ENCODE assay signal across 1 cellular context in the genomic region with DNA sequence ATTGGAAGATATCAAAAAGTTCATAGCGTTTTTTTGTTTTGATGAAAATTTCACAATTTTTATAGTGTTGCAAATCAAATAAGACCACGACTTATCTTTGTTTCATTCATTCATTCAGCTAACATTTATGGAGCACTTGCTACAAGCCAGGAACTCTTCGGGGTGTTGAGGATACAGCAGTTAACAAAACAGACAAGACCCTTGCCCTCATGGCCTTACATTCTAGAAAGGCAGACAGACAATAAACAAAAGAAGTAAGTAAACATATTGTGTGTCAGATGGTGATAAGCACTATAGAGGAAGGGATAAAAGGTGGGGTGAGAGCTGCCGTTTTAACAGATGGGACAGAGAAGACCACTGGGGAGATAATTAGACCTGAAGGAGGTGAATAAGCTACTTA.
TF ChIP-seq lines count a peak whose summit lies in the region.

No MANE protein-coding gene starts in this region.

TF ChIP-seq in HepG2, 621 proteins besides CTCF, POLR2A, EP300 and RAD21 (continued from another document and continues in another):
- TF ChIP-seq, protein P1, sequence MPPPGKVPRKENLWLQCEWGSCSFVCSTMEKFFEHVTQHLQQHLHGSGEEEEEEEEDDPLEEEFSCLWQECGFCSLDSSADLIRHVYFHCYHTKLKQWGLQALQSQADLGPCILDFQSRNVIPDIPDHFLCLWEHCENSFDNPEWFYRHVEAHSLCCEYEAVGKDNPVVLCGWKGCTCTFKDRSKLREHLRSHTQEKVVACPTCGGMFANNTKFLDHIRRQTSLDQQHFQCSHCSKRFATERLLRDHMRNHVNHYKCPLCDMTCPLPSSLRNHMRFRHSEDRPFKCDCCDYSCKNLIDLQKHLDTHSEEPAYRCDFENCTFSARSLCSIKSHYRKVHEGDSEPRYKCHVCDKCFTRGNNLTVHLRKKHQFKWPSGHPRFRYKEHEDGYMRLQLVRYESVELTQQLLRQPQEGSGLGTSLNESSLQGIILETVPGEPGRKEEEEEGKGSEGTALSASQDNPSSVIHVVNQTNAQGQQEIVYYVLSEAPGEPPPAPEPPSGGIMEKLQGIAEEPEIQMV (CRISPR knock-in tag; IDR thresholded peaks at IDR 0.05; ENCODE audit: low read depth): no peak
- TF ChIP-seq TBL1XR1 (IDR thresholded peaks at IDR 0.05; ENCODE audit: borderline replicate concordance, low read length, partially characterized antibody) (peak; percentile 52), ZFP36L1 (CRISPR knock-in tag; IDR thresholded peaks at IDR 0.05) (no peak), RCOR2 (CRISPR knock-in tag; IDR thresholded peaks at IDR 0.05) (peak; percentile 49; the same call in 1 of the 2 replicates), ZNF709 (CRISPR knock-in tag; IDR thresholded peaks at IDR 0.05) (no peak), MXI1 (IDR thresholded peaks at IDR 0.05; ENCODE audit: borderline replicate concordance, low read depth, low read length) (no peak), SOX13 (IDR thresholded peaks at IDR 0.05) (peak; percentile 90), SOX13 (CRISPR knock-in tag; conservative IDR thresholded peaks at IDR 0.05 in 1 of 2, IDR thresholded peaks at IDR 0.05 in 1 of 2) (peak in 1 of 2 experiments; percentile 98; a peak in 2 of 4 replicates), NFE2 (CRISPR knock-in tag; IDR thresholded peaks at IDR 0.05) (no peak), HDAC6 (IDR thresholded peaks at IDR 0.05; ENCODE audit: low read depth, low read length) (no peak), ZNF232 (CRISPR knock-in tag; IDR thresholded peaks at IDR 0.05; ENCODE audit: borderline replicate concordance) (0 out of 2 replicates have a peak, but pooled peaks have one; percentile 48), SIX1 (CRISPR knock-in tag; IDR thresholded peaks at IDR 0.05; ENCODE audit: borderline replicate concordance) (peak; percentile 87; the same call in 1 of the 2 replicates), ZNF326 (CRISPR knock-in tag; IDR thresholded peaks at IDR 0.05; ENCODE audit: borderline replicate concordance) (no peak), TMF1 (CRISPR knock-in tag; IDR thresholded peaks at IDR 0.05; ENCODE audit: low read depth) (no peak), ASH2L (IDR thresholded peaks at IDR 0.05; ENCODE audit: insufficient read length, low read depth, low read length) (peak; percentile 30), ZNF256 (CRISPR knock-in tag; conservative IDR thresholded peaks at IDR 0.05) (no peak), ZNF605 (CRISPR knock-in tag; IDR thresholded peaks at IDR 0.05) (no peak), RELA (CRISPR knock-in tag; IDR thresholded peaks at IDR 0.05) (no peak), ZNF746 (CRISPR knock-in tag; IDR thresholded peaks at IDR 0.05) (no peak), ATAD3A (CRISPR knock-in tag; IDR thresholded peaks at IDR 0.05) (no peak), ZNF383 (CRISPR knock-in tag; IDR thresholded peaks at IDR 0.05; ENCODE audit: borderline replicate concordance) (no peak), ZNF530 (CRISPR knock-in tag; IDR thresholded peaks at IDR 0.05; ENCODE audit: low read depth) (no peak), FOXA1 (IDR thresholded peaks at IDR 0.05) (no peak), FOXA1 (CRISPR knock-in tag; IDR thresholded peaks at IDR 0.05) (peak; percentile 64; the same call in 1 of the 2 replicates), SMAD1 (CRISPR knock-in tag; IDR thresholded peaks at IDR 0.05; ENCODE audit: borderline replicate concordance, low read depth) (no peak), REXO4 (CRISPR knock-in tag; IDR thresholded peaks at IDR 0.05; ENCODE audit: borderline replicate concordance) (no peak), BHLHE40 (IDR thresholded peaks at IDR 0.05; ENCODE audit: low read length) (no peak), REPIN1 (CRISPR knock-in tag; IDR thresholded peaks at IDR 0.05; ENCODE audit: borderline replicate concordance, low read depth) (no peak), NR2F2 (IDR thresholded peaks at IDR 0.05; ENCODE audit: borderline replicate concordance, low read depth) (0 out of 2 replicates have a peak, but pooled peaks have one; percentile 67), HNRNPUL1 (IDR thresholded peaks at IDR 0.05; ENCODE audit: low read depth, low read length) (no peak), IKZF1 (IDR thresholded peaks at IDR 0.05) (no peak), HDAC1 (CRISPR knock-in tag; IDR thresholded peaks at IDR 0.05) (no peak), KAT2B (IDR thresholded peaks at IDR 0.05; ENCODE audit: borderline replicate concordance, low read depth, low read length) (no peak), ZNF180 (CRISPR knock-in tag; IDR thresholded peaks at IDR 0.05; ENCODE audit: borderline replicate concordance, low read depth) (no peak), DPF2 (CRISPR knock-in tag; IDR thresholded peaks at IDR 0.05; ENCODE audit: borderline replicate concordance, low read depth) (peak; percentile 17; the same call in 1 of the 2 replicates), ZSCAN12 (CRISPR knock-in tag; IDR thresholded peaks at IDR 0.05) (no peak), NR2F1 (CRISPR knock-in tag; IDR thresholded peaks at IDR 0.05) (peak in 1 of 2 experiments; percentile 16; a peak in 1 of 4 replicates), SIN3A (IDR thresholded peaks at IDR 0.05; ENCODE audit: borderline replicate concordance, low read depth, low read length) (no peak), ZMYM2 (CRISPR knock-in tag; IDR thresholded peaks at IDR 0.05) (no peak), EEA1 (CRISPR knock-in tag; IDR thresholded peaks at IDR 0.05; ENCODE audit: borderline replicate concordance) (no peak), ZNF20 (CRISPR knock-in tag; IDR thresholded peaks at IDR 0.05) (no peak)
- TF ChIP-seq, protein P2, sequence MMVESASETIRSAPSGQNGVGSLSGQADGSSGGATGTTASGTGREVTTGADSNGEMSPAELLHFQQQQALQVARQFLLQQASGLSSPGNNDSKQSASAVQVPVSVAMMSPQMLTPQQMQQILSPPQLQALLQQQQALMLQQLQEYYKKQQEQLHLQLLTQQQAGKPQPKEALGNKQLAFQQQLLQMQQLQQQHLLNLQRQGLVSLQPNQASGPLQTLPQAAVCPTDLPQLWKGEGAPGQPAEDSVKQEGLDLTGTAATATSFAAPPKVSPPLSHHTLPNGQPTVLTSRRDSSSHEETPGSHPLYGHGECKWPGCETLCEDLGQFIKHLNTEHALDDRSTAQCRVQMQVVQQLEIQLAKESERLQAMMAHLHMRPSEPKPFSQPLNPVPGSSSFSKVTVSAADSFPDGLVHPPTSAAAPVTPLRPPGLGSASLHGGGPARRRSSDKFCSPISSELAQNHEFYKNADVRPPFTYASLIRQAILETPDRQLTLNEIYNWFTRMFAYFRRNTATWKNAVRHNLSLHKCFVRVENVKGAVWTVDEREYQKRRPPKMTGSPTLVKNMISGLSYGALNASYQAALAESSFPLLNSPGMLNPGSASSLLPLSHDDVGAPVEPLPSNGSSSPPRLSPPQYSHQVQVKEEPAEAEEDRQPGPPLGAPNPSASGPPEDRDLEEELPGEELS (CRISPR knock-in tag; IDR thresholded peaks at IDR 0.05): peak; percentile 84
- TF ChIP-seq, protein P3, sequence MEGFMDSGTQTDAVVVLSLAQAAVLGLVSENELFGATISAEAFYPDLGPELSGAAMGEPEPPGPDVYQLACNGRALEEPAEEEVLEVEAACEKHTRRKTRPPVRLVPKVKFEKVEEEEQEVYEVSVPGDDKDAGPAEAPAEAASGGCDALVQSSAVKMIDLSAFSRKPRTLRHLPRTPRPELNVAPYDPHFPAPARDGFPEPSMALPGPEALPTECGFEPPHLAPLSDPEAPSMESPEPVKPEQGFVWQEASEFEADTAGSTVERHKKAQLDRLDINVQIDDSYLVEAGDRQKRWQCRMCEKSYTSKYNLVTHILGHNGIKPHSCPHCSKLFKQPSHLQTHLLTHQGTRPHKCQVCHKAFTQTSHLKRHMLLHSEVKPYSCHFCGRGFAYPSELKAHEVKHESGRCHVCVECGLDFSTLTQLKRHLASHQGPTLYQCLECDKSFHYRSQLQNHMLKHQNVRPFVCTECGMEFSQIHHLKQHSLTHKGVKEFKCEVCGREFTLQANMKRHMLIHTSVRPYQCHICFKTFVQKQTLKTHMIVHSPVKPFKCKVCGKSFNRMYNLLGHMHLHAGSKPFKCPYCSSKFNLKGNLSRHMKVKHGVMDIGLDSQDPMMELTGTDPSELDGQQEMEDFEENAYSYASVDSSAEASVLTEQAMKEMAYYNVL (CRISPR knock-in tag; IDR thresholded peaks at IDR 0.05; ENCODE audit: borderline replicate concordance): no peak
- TF ChIP-seq, protein P4, sequence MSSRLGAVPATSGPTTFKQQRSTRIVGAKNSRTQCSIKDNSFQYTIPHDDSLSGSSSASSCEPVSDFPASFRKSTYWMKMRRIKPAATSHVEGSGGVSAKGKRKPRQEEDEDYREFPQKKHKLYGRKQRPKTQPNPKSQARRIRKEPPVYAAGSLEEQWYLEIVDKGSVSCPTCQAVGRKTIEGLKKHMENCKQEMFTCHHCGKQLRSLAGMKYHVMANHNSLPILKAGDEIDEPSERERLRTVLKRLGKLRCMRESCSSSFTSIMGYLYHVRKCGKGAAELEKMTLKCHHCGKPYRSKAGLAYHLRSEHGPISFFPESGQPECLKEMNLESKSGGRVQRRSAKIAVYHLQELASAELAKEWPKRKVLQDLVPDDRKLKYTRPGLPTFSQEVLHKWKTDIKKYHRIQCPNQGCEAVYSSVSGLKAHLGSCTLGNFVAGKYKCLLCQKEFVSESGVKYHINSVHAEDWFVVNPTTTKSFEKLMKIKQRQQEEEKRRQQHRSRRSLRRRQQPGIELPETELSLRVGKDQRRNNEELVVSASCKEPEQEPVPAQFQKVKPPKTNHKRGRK (CRISPR knock-in tag; IDR thresholded peaks at IDR 0.05): no peak
- TF ChIP-seq, protein P5, sequence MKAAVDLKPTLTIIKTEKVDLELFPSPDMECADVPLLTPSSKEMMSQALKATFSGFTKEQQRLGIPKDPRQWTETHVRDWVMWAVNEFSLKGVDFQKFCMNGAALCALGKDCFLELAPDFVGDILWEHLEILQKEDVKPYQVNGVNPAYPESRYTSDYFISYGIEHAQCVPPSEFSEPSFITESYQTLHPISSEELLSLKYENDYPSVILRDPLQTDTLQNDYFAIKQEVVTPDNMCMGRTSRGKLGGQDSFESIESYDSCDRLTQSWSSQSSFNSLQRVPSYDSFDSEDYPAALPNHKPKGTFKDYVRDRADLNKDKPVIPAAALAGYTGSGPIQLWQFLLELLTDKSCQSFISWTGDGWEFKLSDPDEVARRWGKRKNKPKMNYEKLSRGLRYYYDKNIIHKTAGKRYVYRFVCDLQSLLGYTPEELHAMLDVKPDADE (CRISPR knock-in tag; IDR thresholded peaks at IDR 0.05): no peak
- TF ChIP-seq, protein P6, sequence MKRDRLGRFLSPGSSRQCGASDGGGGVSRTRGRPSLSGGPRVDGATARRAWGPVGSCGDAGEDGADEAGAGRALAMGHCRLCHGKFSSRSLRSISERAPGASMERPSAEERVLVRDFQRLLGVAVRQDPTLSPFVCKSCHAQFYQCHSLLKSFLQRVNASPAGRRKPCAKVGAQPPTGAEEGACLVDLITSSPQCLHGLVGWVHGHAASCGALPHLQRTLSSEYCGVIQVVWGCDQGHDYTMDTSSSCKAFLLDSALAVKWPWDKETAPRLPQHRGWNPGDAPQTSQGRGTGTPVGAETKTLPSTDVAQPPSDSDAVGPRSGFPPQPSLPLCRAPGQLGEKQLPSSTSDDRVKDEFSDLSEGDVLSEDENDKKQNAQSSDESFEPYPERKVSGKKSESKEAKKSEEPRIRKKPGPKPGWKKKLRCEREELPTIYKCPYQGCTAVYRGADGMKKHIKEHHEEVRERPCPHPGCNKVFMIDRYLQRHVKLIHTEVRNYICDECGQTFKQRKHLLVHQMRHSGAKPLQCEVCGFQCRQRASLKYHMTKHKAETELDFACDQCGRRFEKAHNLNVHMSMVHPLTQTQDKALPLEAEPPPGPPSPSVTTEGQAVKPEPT (CRISPR knock-in tag; IDR thresholded peaks at IDR 0.05; ENCODE audit: low read depth): no peak
- TF ChIP-seq, protein P7, sequence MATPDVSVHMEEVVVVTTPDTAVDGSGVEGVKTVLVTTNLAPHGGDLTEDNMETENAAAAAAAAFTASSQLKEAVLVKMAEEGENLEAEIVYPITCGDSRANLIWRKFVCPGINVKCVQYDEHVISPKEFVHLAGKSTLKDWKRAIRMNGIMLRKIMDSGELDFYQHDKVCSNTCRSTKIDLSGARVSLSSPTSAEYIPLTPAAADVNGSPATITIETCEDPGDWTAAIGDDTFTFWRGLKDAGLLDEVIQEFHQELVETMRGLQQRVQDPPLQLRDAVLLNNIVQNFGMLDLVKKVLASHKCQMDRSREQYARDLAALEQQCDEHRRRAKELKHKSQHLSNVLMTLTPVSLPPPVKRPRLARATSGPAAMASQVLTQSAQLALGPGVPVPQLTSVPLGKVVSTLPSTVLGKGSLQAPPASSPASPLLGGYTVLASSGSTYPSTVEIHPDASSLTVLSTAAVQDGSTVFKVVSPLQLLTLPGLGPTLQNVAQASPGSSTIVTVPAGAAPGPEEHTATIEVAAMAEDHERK (CRISPR knock-in tag; IDR thresholded peaks at IDR 0.05; ENCODE audit: low read depth): no peak
- TF ChIP-seq, protein P8, sequence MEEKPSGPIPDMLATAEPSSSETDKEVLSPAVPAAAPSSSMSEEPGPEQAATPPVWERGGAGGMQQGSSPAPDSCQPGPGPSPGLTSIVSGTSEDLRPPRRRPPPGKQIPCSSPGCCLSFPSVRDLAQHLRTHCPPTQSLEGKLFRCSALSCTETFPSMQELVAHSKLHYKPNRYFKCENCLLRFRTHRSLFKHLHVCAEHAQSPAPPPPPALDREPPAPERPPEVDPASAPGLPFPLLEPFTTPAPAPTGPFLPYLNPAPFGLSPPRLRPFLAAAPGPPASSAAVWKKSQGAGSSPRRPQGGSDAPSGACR (CRISPR knock-in tag; IDR thresholded peaks at IDR 0.05): no peak
- TF ChIP-seq, protein P9, sequence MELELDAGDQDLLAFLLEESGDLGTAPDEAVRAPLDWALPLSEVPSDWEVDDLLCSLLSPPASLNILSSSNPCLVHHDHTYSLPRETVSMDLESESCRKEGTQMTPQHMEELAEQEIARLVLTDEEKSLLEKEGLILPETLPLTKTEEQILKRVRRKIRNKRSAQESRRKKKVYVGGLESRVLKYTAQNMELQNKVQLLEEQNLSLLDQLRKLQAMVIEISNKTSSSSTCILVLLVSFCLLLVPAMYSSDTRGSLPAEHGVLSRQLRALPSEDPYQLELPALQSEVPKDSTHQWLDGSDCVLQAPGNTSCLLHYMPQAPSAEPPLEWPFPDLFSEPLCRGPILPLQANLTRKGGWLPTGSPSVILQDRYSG (CRISPR knock-in tag; IDR thresholded peaks at IDR 0.05): no peak
- TF ChIP-seq, protein P10, sequence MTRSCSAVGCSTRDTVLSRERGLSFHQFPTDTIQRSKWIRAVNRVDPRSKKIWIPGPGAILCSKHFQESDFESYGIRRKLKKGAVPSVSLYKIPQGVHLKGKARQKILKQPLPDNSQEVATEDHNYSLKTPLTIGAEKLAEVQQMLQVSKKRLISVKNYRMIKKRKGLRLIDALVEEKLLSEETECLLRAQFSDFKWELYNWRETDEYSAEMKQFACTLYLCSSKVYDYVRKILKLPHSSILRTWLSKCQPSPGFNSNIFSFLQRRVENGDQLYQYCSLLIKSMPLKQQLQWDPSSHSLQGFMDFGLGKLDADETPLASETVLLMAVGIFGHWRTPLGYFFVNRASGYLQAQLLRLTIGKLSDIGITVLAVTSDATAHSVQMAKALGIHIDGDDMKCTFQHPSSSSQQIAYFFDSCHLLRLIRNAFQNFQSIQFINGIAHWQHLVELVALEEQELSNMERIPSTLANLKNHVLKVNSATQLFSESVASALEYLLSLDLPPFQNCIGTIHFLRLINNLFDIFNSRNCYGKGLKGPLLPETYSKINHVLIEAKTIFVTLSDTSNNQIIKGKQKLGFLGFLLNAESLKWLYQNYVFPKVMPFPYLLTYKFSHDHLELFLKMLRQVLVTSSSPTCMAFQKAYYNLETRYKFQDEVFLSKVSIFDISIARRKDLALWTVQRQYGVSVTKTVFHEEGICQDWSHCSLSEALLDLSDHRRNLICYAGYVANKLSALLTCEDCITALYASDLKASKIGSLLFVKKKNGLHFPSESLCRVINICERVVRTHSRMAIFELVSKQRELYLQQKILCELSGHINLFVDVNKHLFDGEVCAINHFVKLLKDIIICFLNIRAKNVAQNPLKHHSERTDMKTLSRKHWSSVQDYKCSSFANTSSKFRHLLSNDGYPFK (CRISPR knock-in tag; IDR thresholded peaks at IDR 0.05; ENCODE audit: borderline replicate concordance): no peak
